In the genomic region with DNA sequence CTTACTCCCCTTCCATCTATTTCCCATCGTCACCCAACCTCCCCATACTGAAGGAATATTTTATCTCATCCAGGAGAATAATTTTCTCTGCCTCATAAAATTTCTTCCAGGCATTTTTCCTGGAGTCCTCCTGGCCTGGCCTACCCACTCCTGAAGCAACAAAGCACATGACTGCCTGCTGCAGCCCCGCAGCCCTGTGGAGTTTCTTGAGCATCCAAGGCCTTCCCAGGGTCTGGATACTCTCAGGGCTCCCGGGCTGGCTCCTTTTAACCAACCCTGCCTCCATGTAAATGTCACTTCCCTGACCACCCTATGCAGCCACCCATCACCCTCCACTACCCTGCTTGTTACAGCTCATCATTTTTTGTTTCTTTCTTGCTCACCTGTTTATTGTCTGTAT, we compare ENCODE assay signal across 26 cellular contexts.
"Had no signal": no experiment of that assay in that cellular context is flagged by ENCODE, and none has a peak within 500 bp of the region (broad histone marks: within the 10 kb centered on the region; RNA-seq: fewer than 3 reads in every experiment).

No MANE protein-coding gene starts in this region.

- ATAC-seq: naive thymus-derived CD8-positive, alpha-beta T cell; natural killer cell treated with Interleukin-12 subunit alpha and Interleukin-12 subunit beta and Interleukin-15 and Interleukin-18, amount 100 ng/mL, for 72 hours; psoas muscle; right cardiac atrium; right lobe of liver; stimulated activated naive B cell treated with anti-CD40 and anti-IgM and Interleukin-4, amounts not matched to agents 10 μg/mL and 1 μg/mL and 100 μg/mL, for 72 hours; upper lobe of right lung had no signal

- DNase-seq: naive B cell; naive thymus-derived CD8-positive, alpha-beta T cell; nephron progenitor cell; occipital lobe; ovary; psoas muscle; right cardiac atrium; right lobe of liver; spleen; stimulated activated CD4-positive, alpha-beta T cell treated with anti-CD3 and anti-CD28 coated beads, Interleukin-12 subunit alpha, Interleukin-12 subunit beta, amount 100 ng/mL, for 4 hours; stimulated activated CD4-positive, alpha-beta T cell treated with anti-CD3 and anti-CD28 coated beads, Interleukin-1b, Interleukin-23, amount 100 ng/mL, for 48 hours; stimulated activated CD4-positive, alpha-beta T cell treated with anti-CD3 and anti-CD28 coated beads, Interleukin-4, amount 100 ng/mL, for 1 hour; stimulated activated CD4-positive, alpha-beta T cell treated with anti-CD3 and anti-CD28 coated beads, Interleukin-4, amount 100 ng/mL, for 4 hours; stimulated activated CD8-positive, alpha-beta memory T cell treated with anti-CD3 and anti-CD28 coated beads, Interleukin-4, amount 100 ng/mL, for 48 hours; stimulated activated naive B cell treated with anti-CD40 and anti-IgM and Interleukin-4, amounts not matched to agents 10 μg/mL and 1 μg/mL and 100 μg/mL, for 72 hours; stimulated activated naive CD4-positive, alpha-beta T cell treated with Interleukin-2 at 50 U/mL for 16 hours; stomach; thyroid gland; upper lobe of right lung; uterus had no signal

- H3K27ac ChIP-seq: ovary, parathyroid adenoma, psoas muscle, right lobe of liver, skin epidermis, spleen, stomach, thoracic aorta, thyroid gland, tibial nerve, upper lobe of right lung, uterus had no signal

- H3K4me3 ChIP-seq: ovary, psoas muscle, right lobe of liver, skin epidermis, smooth muscle cell, spleen, stomach, thoracic aorta, thyroid gland, tibial nerve, upper lobe of right lung, uterus had no signal

- H3K36me3 ChIP-seq: ovary, right lobe of liver, spleen, stomach, thoracic aorta, thyroid gland, tibial nerve, upper lobe of right lung, uterus had no signal

- H3K4me1 ChIP-seq: parathyroid adenoma, psoas muscle, right lobe of liver, spleen, stomach, thyroid gland, tibial nerve, upper lobe of right lung, uterus had no signal

- H3K27me3 ChIP-seq: ovary, right lobe of liver, spleen, stomach, thyroid gland, tibial nerve, upper lobe of right lung, uterus had no signal

- H3K9me3 ChIP-seq: ovary, psoas muscle, right lobe of liver, spleen, stomach, thoracic aorta, thyroid gland, tibial nerve, upper lobe of right lung, uterus had no signal
